In genomic region chr6:48111143-48111506, GRCh38 we compare ENCODE assay signal across 9 cellular contexts. TPM values are rescaled to one million over a fixed set of nuclear protein-coding genes. Genes with fewer than 3 reads are reported as not detected.
A peak's percentile ranks its signal among the peaks of the same experiment; 100 is the strongest.
DNase-seq lines count a peak whose midpoint lies in the region; ATAC-seq and TF ChIP-seq lines count a peak whose summit lies in the region.
"Had no signal": no experiment of that assay in that cellular context is flagged by ENCODE, and none has a peak within 500 bp of the region (broad histone marks: within the 10 kb centered on the region; RNA-seq: fewer than 3 reads in every experiment).

TSS of gene PTCHD4 (minus strand) at chr6:48111197. CDS start at chr6:48068957, 42,240 bp downstream.

- WGBS in ectodermal cell, 2 experiments = 29 to 44% methylated on average over 1 of the region's 1 CpG

- no peaks in the 10 kb centered on the region for H3K9me3 ChIP-seq in ectodermal cell (ENCODE audit: control insufficient read depth, low read length)
- no peaks in the 10 kb centered on the region for H3K9me3 ChIP-seq in neuron (ENCODE audit: low read length)

- peak; percentile 8 for DNase-seq in GM12865 (ENCODE audit: low read depth)
- DNase-seq in NCI-H345 (lab: John Stamatoyannopoulos, UW) = peak; percentile 71
- DNase-seq in activated CD4-positive, alpha-beta T cell treated with anti-CD3 and anti-CD28 coated beads for 4 hours = no peak
- DNase-seq: naive B cell had no signal

- H3K27ac ChIP-seq in ectodermal cell (ENCODE audit: insufficient read depth, low read depth, low read length, poor library complexity, severe bottlenecking) = peak within 1 kb of the TSS; percentile 36

- H3K36me3 ChIP-seq in ectodermal cell (ENCODE audit: control insufficient read depth, insufficient read depth, low read length) = no peaks in the 10 kb centered on the region
- H3K36me3 ChIP-seq in neuron (ENCODE audit: insufficient read depth, low read length) = no peaks in the 10 kb centered on the region

- H3K4me3 ChIP-seq in GM12865 (ENCODE audit: low read depth, low read length) (peak within 1 kb of the TSS; percentile 7; the same call in 1 of the 2 replicates), ectodermal cell (ENCODE audit: insufficient read depth, low read depth, low read length) (peak within 1 kb of the TSS; percentile 28), neuron (ENCODE audit: low read length) (peak within 1 kb of the TSS; percentile 54)

- no peak for ATAC-seq in GM21529 (IDR thresholded peaks at IDR 0.05; ENCODE audit: unreplicated experiment)
- no peak for ATAC-seq in GM21619 (IDR thresholded peaks at IDR 0.05; ENCODE audit: unreplicated experiment)
- ATAC-seq in GM18868 (IDR thresholded peaks at IDR 0.05; ENCODE audit: unreplicated experiment) = no peak

- H3K4me1 ChIP-seq in ectodermal cell (ENCODE audit: control insufficient read depth, insufficient read depth, low read length) (peaks cover 20% of the 10 kb centered on the region), neuron (ENCODE audit: insufficient read depth, low read length) (peaks cover 23% of the 10 kb centered on the region)

- no peak for TF ChIP-seq CTCF in GM12865 (IDR thresholded peaks at IDR 0.05; ENCODE audit: insufficient read depth, low read depth, low read length, missing control alignments)

- peak within 1 kb of the TSS; percentile 86 for H2AFZ ChIP-seq in neuron (ENCODE audit: low read depth, low read length)

- no peaks in the 10 kb centered on the region for H3K27me3 ChIP-seq in ectodermal cell (ENCODE audit: control insufficient read depth, insufficient read depth, low read length, poor library complexity, severe bottlenecking)
- H3K27me3 ChIP-seq in neuron (ENCODE audit: insufficient read depth, low read length) = no peaks in the 10 kb centered on the region

RNA-seq across cellular contexts. Expression of gene PTCHD4, which starts in this region (rescaled TPM):
- 4.4 TPM for polyA plus RNA-seq in ectodermal cell (2013, experiment 1 of 4)
- polyA plus RNA-seq in ectodermal cell (2013, experiment 2 of 4) = 3.1 TPM
- polyA plus RNA-seq in ectodermal cell (2013, experiment 3 of 4) = 3.1 TPM
- polyA plus RNA-seq in ectodermal cell (2013, experiment 4 of 4) = 3.2 TPM

Comparison
In these comparisons a context has a peak if more than half of its experiments do, and no peak if none do; other contexts are left out.
1. DNase-seq: peak in GM12865 (single experiment) and NCI-H345 (single experiment); none in activated CD4-positive, alpha-beta T cell treated with anti-CD3 and anti-CD28 coated beads for 4 hours (0 of 2).
2. Peak in every context shown above with its lines, with median percentiles within 50 percentile points of each other: H3K4me3 ChIP-seq.